1 cellular context compared by ENCODE assay signal in genomic region chr4:83282049-83282535, GRCh38.
TF ChIP-seq lines count a peak whose summit lies in the region.

No MANE protein-coding gene starts in this region.

TF ChIP-seq in H1, 55 proteins besides CTCF, POLR2A, EP300 and RAD21 (continued from another document):
- TF ChIP-seq SIRT6 (IDR thresholded peaks at IDR 0.05; ENCODE audit: low read length): no peak
- TF ChIP-seq TAF7 (optimal IDR thresholded peaks at IDR 0.05; ENCODE audit: borderline replicate concordance, low read depth, low read length): no peak
- no peak for TF ChIP-seq NRF1 (IDR thresholded peaks at IDR 0.05; ENCODE audit: low read depth, low read length)
- no peak for TF ChIP-seq E2F6 (IDR thresholded peaks at IDR 0.05)
- TF ChIP-seq BACH1 (IDR thresholded peaks at IDR 0.05; ENCODE audit: low read length): no peak
- no peak for TF ChIP-seq FOSL1 (IDR thresholded peaks at IDR 0.05; ENCODE audit: insufficient read depth, low read depth, low read length)
- no peak for TF ChIP-seq RBBP5 (IDR thresholded peaks at IDR 0.05; ENCODE audit: borderline replicate concordance, low read depth, low read length)
- no peak for TF ChIP-seq KDM4A (IDR thresholded peaks at IDR 0.05; ENCODE audit: low read depth, low read length, severe bottlenecking)
- no peak for TF ChIP-seq RNF2 (IDR thresholded peaks at IDR 0.05; ENCODE audit: borderline replicate concordance, low read depth, low read length, missing control alignments, poor library complexity, severe bottlenecking)
- no peak for TF ChIP-seq ASH2L (IDR thresholded peaks at IDR 0.05; ENCODE audit: low read length)
